1 cellular context compared by ENCODE assay signal in the genomic region with DNA sequence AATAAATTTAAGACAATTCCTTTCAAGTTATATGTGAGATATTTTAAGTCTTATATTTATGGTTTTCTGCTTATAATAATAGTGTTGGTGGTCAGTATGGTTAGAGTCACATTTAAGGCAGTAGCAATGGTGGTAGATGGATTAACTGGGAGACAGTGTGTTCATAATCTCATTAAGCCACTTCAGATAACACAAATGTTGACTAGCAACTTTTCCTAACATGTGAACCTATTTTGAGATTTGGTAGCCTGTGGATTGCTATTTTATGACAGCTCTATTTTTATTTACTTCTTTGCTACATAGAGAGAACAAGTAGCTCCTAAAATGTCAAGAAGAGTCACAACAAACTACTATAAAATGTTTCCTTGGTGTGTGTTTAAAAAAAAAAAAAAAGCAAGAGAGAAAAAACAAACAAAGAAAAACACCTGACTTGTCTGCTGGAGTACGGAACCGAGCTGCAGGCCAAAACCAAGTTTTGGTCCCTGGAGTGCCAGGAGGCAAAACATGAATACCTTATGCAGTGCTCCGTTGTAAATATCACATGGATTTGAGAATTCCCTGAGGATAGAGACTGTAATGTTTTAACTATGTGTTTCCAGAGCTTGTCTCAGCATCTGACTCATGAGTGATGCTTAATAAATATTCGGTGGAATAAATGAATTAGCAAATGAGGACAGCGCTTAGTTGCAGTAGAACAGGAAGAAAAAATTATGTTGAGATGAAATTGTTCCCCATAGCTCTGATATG.
TF ChIP-seq lines count a peak whose summit lies in the region.

No MANE protein-coding gene starts in this region.

TF ChIP-seq in IMR-90, 13 proteins besides CTCF, POLR2A, EP300 and RAD21 (continued from another document):
- TF ChIP-seq USF2 (IDR thresholded peaks at IDR 0.05; ENCODE audit: low read depth, low read length) (no peak), RCOR1 (IDR thresholded peaks at IDR 0.05; ENCODE audit: insufficient replicate concordance, low read length) (no peak), FOS (IDR thresholded peaks at IDR 0.05; ENCODE audit: low read depth, low read length) (no peak)
